37 cellular contexts compared by ENCODE assay signal in genomic region chr17:10323812-10324610, GRCh38. TPM values are rescaled to one million over a fixed set of nuclear protein-coding genes. Genes with fewer than 3 reads are reported as not detected.
"Had no signal": no experiment of that assay in that cellular context is flagged by ENCODE, and none has a peak within 500 bp of the region (broad histone marks: within the 10 kb centered on the region; RNA-seq: fewer than 3 reads in every experiment).

No MANE protein-coding gene starts in this region.

- H3K4me3 ChIP-seq: adrenal gland, body of pancreas, breast epithelium had no signal

- H3K36me3 ChIP-seq: adrenal gland, brain microvascular endothelial cell, breast epithelium had no signal

- ATAC-seq: activated CD8-positive, alpha-beta T cell treated with anti-CD3 and anti-CD28 coated beads for 36 hours; activated naive CD4-positive, alpha-beta T cell treated with anti-CD3 and anti-CD28 coated beads, Interleukin-2, amount 50 U/mL, for 72 hours; activated T-cell treated with anti-CD3 and anti-CD28 coated beads, Interleukin-2, amount 50 U/mL, for 4 hours; activated T-cell treated with anti-CD3 and anti-CD28 coated beads, Interleukin-2, amount 50 U/mL, for 72 hours; activated T-helper 17 cell treated with anti-CD3 and anti-CD28 coated beads, Interleukin-2, amount 50 U/mL, for 72 hours; body of pancreas had no signal

- DNase-seq: activated B cell treated with CpG ODN at 0.5 μM for 24 hours; activated CD4-positive, alpha-beta memory T cell treated with anti-CD3 and anti-CD28 coated beads for 36 hours; activated CD4-positive, alpha-beta T cell treated with anti-CD3 and anti-CD28 coated beads for 4 hours; activated CD4-positive, alpha-beta T cell treated with anti-CD3 and anti-CD28 coated beads, Interleukin-2, amount 10 ng/mL, durations not matched to agents 24 days and 14 days; activated CD4-positive, alpha-beta T cell treated with anti-CD3 and anti-CD28 coated beads, Interleukin-2, amount 50 U/mL, for 1 hour; activated CD4-positive, alpha-beta T cell treated with anti-CD3 and anti-CD28 coated beads, Interleukin-2, amount 50 U/mL, for 4 hours; activated CD4-positive, CD25-positive, alpha-beta regulatory T cell treated with anti-CD3 and anti-CD28 coated beads, Interleukin-2, amount 50 U/mL, for 72 hours; activated CD8-positive, alpha-beta memory T cell treated with anti-CD3 and anti-CD28 coated beads, Interleukin-2, amount 50 U/mL, for 4 hours; activated CD8-positive, alpha-beta T cell treated with anti-CD3 and anti-CD28 coated beads for 36 hours; activated effector memory CD4-positive, alpha-beta T cell treated with anti-CD3 and anti-CD28 coated beads, Interleukin-2, amount 50 U/mL, for 16 hours; activated gamma-delta T cell treated with Interleukin-2 at 50 U/mL for 16 hours; activated naive CD4-positive, alpha-beta T cell; activated naive CD4-positive, alpha-beta T cell treated with anti-CD3 and anti-CD28 coated beads for 36 hours; activated naive CD4-positive, alpha-beta T cell treated with anti-CD3 and anti-CD28 coated beads, Interleukin-2, amount 50 U/mL, for 16 hours; activated naive CD8-positive, alpha-beta T cell treated with anti-CD3 and anti-CD28 coated beads for 36 hours; activated T-cell treated with anti-CD3 and anti-CD28 coated beads for 4 hours; activated T-cell treated with anti-CD3 and anti-CD28 coated beads, Interleukin-2, amount 50 U/mL, for 1 hour; activated T-cell treated with anti-CD3 and anti-CD28 coated beads, Interleukin-2, amount 50 U/mL, for 4 hours; activated T-cell treated with anti-CD3 and anti-CD28 coated beads, Interleukin-2, amount 50 U/mL, for 72 hours; adrenal gland; amniotic stem cell; aorta; body of pancreas; brain microvascular endothelial cell; central memory CD4-positive, alpha-beta T cell; T-helper 2 cell; T-helper 9 cell had no signal

- H3K27me3 ChIP-seq: adrenal gland, brain microvascular endothelial cell, breast epithelium had no signal

- FAIRE-seq: astrocyte, TTC549 had no signal

- H3K27ac ChIP-seq: adrenal gland, body of pancreas, brain microvascular endothelial cell, breast epithelium, VCaP had no signal

- H3K4me1 ChIP-seq: adrenal gland, body of pancreas, breast epithelium had no signal

- H3K9me3 ChIP-seq: adrenal gland, body of pancreas, breast epithelium had no signal

RNA-seq across cellular contexts. Expression of gene MYH13, which starts 48.8 kb away (rescaled TPM):
- total RNA-seq: activated B cell treated with CpG ODN at 0.5 μM for 24 hours; activated CD4-positive, alpha-beta memory T cell treated with anti-CD3 and anti-CD28 coated beads for 36 hours; activated CD4-positive, alpha-beta T cell treated with anti-CD3 and anti-CD28 coated beads, Interleukin-2, amount 10 ng/mL, durations not matched to agents 24 days and 14 days; activated CD8-positive, alpha-beta memory T cell treated with anti-CD3 and anti-CD28 coated beads for 36 hours; activated CD8-positive, alpha-beta T cell treated with anti-CD3 and anti-CD28 coated beads for 36 hours; activated naive CD4-positive, alpha-beta T cell treated with anti-CD3 and anti-CD28 coated beads for 36 hours; activated naive CD4-positive, alpha-beta T cell treated with anti-CD3 and anti-CD28 coated beads, Interleukin-2, amount 50 U/mL, for 72 hours; activated naive CD8-positive, alpha-beta T cell treated with anti-CD3 and anti-CD28 coated beads for 36 hours; activated T-cell treated with anti-CD3 and anti-CD28 coated beads, Interleukin-2, amount 50 U/mL, for 4 hours; activated T-cell treated with anti-CD3 and anti-CD28 coated beads, Interleukin-2, amount 50 U/mL, for 72 hours; activated T-helper 1 cell treated with anti-CD3 and anti-CD28 coated beads, Interleukin-12 subunit alpha, Interleukin-12 subunit beta, Interleukin-2, Interleukin-4 antibody, amounts not matched to agents 30 ng/mL and 10 ng/mL and 1 ng/mL, durations not matched to agents 14 hours and 24 hours and 36 hours; activated T-helper 17 cell treated with anti-CD3 and anti-CD28 coated beads, Interleukin-2, amount 50 U/mL, for 72 hours; adrenal gland; aorta; astrocyte; body of pancreas; breast epithelium; cardiac septum; cerebellum had no signal
- polyA plus RNA-seq: adrenal gland, aorta had no signal
